9 cellular contexts compared by ENCODE assay signal in the genomic region with DNA sequence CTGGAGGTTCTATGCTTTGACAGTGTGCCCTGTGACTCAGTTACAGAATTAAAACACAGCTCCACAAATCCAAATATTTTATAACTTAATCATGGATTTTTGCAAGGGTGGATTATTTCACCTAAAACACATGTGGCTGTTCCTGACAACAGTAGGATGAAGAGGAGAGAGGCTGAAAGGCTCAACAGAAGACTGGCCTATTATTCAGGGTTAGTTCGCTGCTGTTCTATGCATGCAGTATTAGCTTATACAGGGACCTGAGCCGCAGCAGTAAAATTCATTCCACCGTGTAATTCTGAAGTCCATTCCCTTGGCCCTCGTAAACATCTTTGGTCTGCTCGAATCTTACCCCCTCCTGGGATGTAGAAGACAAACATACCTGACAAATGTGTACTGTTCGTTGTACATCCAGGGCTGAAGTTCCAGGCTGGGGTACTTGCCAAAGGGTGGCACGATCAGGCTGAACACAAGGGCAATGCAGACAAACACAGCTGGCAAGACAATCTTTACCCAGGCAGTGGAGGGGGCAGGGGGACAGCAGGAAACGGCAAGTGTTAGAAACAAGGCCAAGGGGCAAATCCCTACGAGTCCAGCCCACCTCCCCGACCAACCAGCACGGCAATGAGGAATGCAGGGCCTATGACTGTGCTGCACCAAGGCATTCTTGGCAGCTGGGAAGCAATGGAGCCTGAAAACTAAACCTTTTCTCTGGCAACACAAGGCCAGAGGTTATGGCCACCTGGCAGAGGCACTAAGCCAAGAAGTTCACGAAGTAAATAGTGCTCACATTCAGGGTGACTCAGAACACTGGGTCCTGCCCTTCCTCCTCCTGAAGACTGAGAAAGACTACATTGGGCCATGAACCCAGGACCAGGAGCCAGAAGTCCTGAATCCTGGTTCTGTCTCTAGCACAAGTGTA. TPM values are rescaled to one million over a fixed set of nuclear protein-coding genes. Genes with fewer than 3 reads are reported as not detected.
DNase-seq lines count a peak whose midpoint lies in the region; ATAC-seq and TF ChIP-seq lines count a peak whose summit lies in the region.
"Had no signal": no experiment of that assay in that cellular context is flagged by ENCODE, and none has a peak within 500 bp of the region (broad histone marks: within the 10 kb centered on the region; RNA-seq: fewer than 3 reads in every experiment).

No MANE protein-coding gene starts in this region.

- H3K4me2 ChIP-seq in smooth muscle cell = no peak overlapping the region

- WGBS in smooth muscle cell (ENCODE audit: low lambda C conversion rate) = 88% methylated on average over 12 of the region's 12 CpGs
- 59 to 65% methylated on average over 12 of the region's 12 CpGs for WGBS in lower leg skin, 2 donors

- H3K27ac ChIP-seq in smooth muscle cell (ENCODE audit: low read depth) = no peak overlapping the region

- H3K36me3 ChIP-seq in smooth muscle cell (ENCODE audit: low read depth) = peaks cover 5% of the 10 kb centered on the region

- H3K36me3 Mint-ChIP-seq in activated naive CD4-positive, alpha-beta T cell treated with anti-CD3 and anti-CD28 coated beads, Interleukin-2, amount 10 ng/mL, durations not matched to agents 7 days and 5 days = no peaks in the 10 kb centered on the region

- H3K27me3 ChIP-seq in smooth muscle cell (ENCODE audit: low read depth) = no peaks in the 10 kb centered on the region

- no peak for TF ChIP-seq POLR2A in lower leg skin (IDR thresholded peaks at IDR 0.05)

- H3K27ac Mint-ChIP-seq in activated naive CD4-positive, alpha-beta T cell treated with anti-CD3 and anti-CD28 coated beads, Interleukin-2, amount 10 ng/mL, durations not matched to agents 7 days and 5 days = no peak overlapping the region
- H3K27ac Mint-ChIP-seq: naive thymus-derived CD4-positive, alpha-beta T cell had no signal

- no peaks in the 10 kb centered on the region for H3F3A ChIP-seq in smooth muscle cell (ENCODE audit: low read depth)

- peak; percentile 48 for ATAC-seq in SK-N-SH treated with all-trans-retinoic acid at 6 μM for 48 hours
- ATAC-seq: naive thymus-derived CD4-positive, alpha-beta T cell had no signal

- H3K9me3 Mint-ChIP-seq in activated naive CD4-positive, alpha-beta T cell treated with anti-CD3 and anti-CD28 coated beads, Interleukin-2, amount 10 ng/mL, durations not matched to agents 7 days and 5 days = no peaks in the 10 kb centered on the region
- H3K9me3 Mint-ChIP-seq: naive thymus-derived CD4-positive, alpha-beta T cell had no signal

- intact Hi-C loops in lower leg skin (cut with DNase I; ENCODE audit: low total_unique reads) = no loop called here

- H3K4me1 ChIP-seq in smooth muscle cell (ENCODE audit: low read depth) = no peaks in the 10 kb centered on the region

- H2AFZ ChIP-seq in smooth muscle cell (ENCODE audit: low read depth) = no peak overlapping the region

- DNase-seq in HCEC 1CT (peak; percentile 48), globus pallidus (ENCODE audit: low spot score) (peak; percentile 43), skeletal muscle cell (ENCODE audit: low read depth) (peak; percentile 28), midbrain (lab: John Stamatoyannopoulos, UW) (no peak), smooth muscle cell (lab: John Stamatoyannopoulos, UW; ENCODE audit: unreplicated experiment) (no peak), lower leg skin (ENCODE audit: low spot score in 2 of 2) (no peak)
- no peak for DNase-seq in activated naive CD4-positive, alpha-beta T cell treated with anti-CD3 and anti-CD28 coated beads, Interleukin-2, amount 10 ng/mL, durations not matched to agents 7 days and 5 days
- DNase-seq: naive thymus-derived CD4-positive, alpha-beta T cell had no signal

- TF ChIP-seq CTCF in smooth muscle cell (IDR thresholded peaks at IDR 0.05; ENCODE audit: borderline replicate concordance, insufficient read depth, poor library complexity, severe bottlenecking) (no peak), lower leg skin (IDR thresholded peaks at IDR 0.05) (no peak)

- no peaks in the 10 kb centered on the region for H3K79me2 ChIP-seq in smooth muscle cell (ENCODE audit: low read depth)

- H4K20me1 ChIP-seq in smooth muscle cell (ENCODE audit: low read depth) = no peaks in the 10 kb centered on the region

- H3K4me3 Mint-ChIP-seq in activated naive CD4-positive, alpha-beta T cell treated with anti-CD3 and anti-CD28 coated beads, Interleukin-2, amount 10 ng/mL, durations not matched to agents 7 days and 5 days = no peak overlapping the region
- H3K4me3 Mint-ChIP-seq: naive thymus-derived CD4-positive, alpha-beta T cell had no signal

- CTCF ChIA-PET in activated naive CD4-positive, alpha-beta T cell treated with anti-CD3 and anti-CD28 coated beads, Interleukin-2, amount 10 ng/mL, durations not matched to agents 7 days and 5 days (lab: Charles Lee) = interaction anchor here (2.7 kb wide), 1 partner anchor 53 kb away, joined by 5 read pairs; no protein-coding TSS in a partner anchor

- no peaks in the 10 kb centered on the region for H3K9me3 ChIP-seq in smooth muscle cell (replicated peaks; ENCODE audit: low read depth)

- H3K4me1 Mint-ChIP-seq in activated naive CD4-positive, alpha-beta T cell treated with anti-CD3 and anti-CD28 coated beads, Interleukin-2, amount 10 ng/mL, durations not matched to agents 7 days and 5 days = no peaks in the 10 kb centered on the region
- H3K4me1 Mint-ChIP-seq: naive thymus-derived CD4-positive, alpha-beta T cell had no signal

- H3K4me3 ChIP-seq in skeletal muscle cell (ENCODE audit: low read depth, low read length) (no peak overlapping the region), smooth muscle cell (no peak overlapping the region), lower leg skin (ENCODE audit: low read depth, poor library complexity, severe bottlenecking) (no peak overlapping the region)

- H3K27me3 Mint-ChIP-seq in activated naive CD4-positive, alpha-beta T cell treated with anti-CD3 and anti-CD28 coated beads, Interleukin-2, amount 10 ng/mL, durations not matched to agents 7 days and 5 days = no peaks in the 10 kb centered on the region
- H3K27me3 Mint-ChIP-seq: naive thymus-derived CD4-positive, alpha-beta T cell had no signal

- H3K9ac ChIP-seq in smooth muscle cell (ENCODE audit: low read depth) = no peak overlapping the region

TF ChIP-seq in SK-N-SH treated with all-trans-retinoic acid at 6 μM for 48 hours, 23 proteins besides CTCF, POLR2A, EP300 and RAD21 (continues in another document):
- TF ChIP-seq GLIS3 (CRISPR knock-in tag; IDR thresholded peaks at IDR 0.05) = no peak
- TF ChIP-seq, protein P1, sequence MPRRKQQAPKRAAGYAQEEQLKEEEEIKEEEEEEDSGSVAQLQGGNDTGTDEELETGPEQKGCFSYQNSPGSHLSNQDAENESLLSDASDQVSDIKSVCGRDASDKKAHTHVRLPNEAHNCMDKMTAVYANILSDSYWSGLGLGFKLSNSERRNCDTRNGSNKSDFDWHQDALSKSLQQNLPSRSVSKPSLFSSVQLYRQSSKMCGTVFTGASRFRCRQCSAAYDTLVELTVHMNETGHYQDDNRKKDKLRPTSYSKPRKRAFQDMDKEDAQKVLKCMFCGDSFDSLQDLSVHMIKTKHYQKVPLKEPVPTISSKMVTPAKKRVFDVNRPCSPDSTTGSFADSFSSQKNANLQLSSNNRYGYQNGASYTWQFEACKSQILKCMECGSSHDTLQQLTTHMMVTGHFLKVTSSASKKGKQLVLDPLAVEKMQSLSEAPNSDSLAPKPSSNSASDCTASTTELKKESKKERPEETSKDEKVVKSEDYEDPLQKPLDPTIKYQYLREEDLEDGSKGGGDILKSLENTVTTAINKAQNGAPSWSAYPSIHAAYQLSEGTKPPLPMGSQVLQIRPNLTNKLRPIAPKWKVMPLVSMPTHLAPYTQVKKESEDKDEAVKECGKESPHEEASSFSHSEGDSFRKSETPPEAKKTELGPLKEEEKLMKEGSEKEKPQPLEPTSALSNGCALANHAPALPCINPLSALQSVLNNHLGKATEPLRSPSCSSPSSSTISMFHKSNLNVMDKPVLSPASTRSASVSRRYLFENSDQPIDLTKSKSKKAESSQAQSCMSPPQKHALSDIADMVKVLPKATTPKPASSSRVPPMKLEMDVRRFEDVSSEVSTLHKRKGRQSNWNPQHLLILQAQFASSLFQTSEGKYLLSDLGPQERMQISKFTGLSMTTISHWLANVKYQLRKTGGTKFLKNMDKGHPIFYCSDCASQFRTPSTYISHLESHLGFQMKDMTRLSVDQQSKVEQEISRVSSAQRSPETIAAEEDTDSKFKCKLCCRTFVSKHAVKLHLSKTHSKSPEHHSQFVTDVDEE (CRISPR knock-in tag; IDR thresholded peaks at IDR 0.05) = no peak
- TF ChIP-seq TCF4 (CRISPR knock-in tag; IDR thresholded peaks at IDR 0.05; ENCODE audit: borderline replicate concordance) = no peak
- no peak for TF ChIP-seq PPARA (CRISPR knock-in tag; IDR thresholded peaks at IDR 0.05; ENCODE audit: borderline replicate concordance)
- TF ChIP-seq, protein P2, sequence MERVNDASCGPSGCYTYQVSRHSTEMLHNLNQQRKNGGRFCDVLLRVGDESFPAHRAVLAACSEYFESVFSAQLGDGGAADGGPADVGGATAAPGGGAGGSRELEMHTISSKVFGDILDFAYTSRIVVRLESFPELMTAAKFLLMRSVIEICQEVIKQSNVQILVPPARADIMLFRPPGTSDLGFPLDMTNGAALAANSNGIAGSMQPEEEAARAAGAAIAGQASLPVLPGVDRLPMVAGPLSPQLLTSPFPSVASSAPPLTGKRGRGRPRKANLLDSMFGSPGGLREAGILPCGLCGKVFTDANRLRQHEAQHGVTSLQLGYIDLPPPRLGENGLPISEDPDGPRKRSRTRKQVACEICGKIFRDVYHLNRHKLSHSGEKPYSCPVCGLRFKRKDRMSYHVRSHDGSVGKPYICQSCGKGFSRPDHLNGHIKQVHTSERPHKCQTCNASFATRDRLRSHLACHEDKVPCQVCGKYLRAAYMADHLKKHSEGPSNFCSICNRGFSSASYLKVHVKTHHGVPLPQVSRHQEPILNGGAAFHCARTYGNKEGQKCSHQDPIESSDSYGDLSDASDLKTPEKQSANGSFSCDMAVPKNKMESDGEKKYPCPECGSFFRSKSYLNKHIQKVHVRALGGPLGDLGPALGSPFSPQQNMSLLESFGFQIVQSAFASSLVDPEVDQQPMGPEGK (CRISPR knock-in tag; IDR thresholded peaks at IDR 0.05; ENCODE audit: borderline replicate concordance) = no peak
- TF ChIP-seq, protein P3, sequence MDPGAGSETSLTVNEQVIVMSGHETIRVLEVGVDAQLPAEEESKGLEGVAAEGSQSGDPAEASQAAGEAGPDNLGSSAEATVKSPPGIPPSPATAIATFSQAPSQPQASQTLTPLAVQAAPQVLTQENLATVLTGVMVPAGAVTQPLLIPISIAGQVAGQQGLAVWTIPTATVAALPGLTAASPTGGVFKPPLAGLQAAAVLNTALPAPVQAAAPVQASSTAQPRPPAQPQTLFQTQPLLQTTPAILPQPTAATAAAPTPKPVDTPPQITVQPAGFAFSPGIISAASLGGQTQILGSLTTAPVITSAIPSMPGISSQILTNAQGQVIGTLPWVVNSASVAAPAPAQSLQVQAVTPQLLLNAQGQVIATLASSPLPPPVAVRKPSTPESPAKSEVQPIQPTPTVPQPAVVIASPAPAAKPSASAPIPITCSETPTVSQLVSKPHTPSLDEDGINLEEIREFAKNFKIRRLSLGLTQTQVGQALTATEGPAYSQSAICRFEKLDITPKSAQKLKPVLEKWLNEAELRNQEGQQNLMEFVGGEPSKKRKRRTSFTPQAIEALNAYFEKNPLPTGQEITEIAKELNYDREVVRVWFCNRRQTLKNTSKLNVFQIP (CRISPR knock-in tag; IDR thresholded peaks at IDR 0.05; ENCODE audit: borderline replicate concordance, low read depth) = no peak

RNA-seq across cellular contexts. Expression of a gene that starts 46.8 kb away (rescaled TPM):
- total RNA-seq in smooth muscle cell = 3.6 and 6.7 TPM in 2 replicates
- polyA plus RNA-seq in smooth muscle cell = 1.5 and 2.0 TPM in 2 replicates
- 1 to 10 TPM; 1.6 to 3.2 (median 1.9) TPM for total RNA-seq in lower leg skin

Comparison
In these comparisons a context has a peak if more than half of its experiments do, and no peak if none do; other contexts are left out.
1. DNase-seq: peak in HCEC 1CT (single experiment), globus pallidus (single experiment) and skeletal muscle cell (single experiment); none in activated naive CD4-positive, alpha-beta T cell treated with anti-CD3 and anti-CD28 coated beads, Interleukin-2, amount 10 ng/mL, durations not matched to agents 7 days and 5 days (single experiment), midbrain (single experiment), smooth muscle cell (single experiment) and lower leg skin (0 of 2).